9 cellular contexts compared by ENCODE assay signal in the genomic region with DNA sequence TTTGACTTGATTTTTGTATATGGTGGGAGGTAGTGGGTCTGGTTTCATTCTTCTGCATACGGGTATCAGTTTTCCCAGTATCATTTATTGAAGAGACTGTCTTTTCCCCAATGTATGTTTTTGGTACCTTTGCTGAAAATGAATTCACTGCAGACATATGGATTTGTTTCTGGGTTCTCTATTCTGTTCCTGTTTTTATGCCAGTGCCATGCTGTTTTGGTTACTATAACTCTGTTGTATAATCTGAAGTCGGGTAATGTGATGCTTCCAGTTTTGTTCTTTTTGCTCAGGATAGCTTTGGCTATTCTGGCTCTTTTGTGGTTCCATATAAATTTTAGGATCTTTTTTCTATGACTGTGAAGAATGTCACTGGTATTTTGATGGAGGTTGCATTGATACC. TPM values are rescaled to one million over a fixed set of nuclear protein-coding genes. Genes with fewer than 3 reads are reported as not detected.
DNase-seq lines count a peak whose midpoint lies in the region; ATAC-seq, FAIRE-seq and TF ChIP-seq lines count a peak whose summit lies in the region.
"Had no signal": no experiment of that assay in that cellular context is flagged by ENCODE, and none has a peak within 500 bp of the region (broad histone marks: within the 10 kb centered on the region; RNA-seq: fewer than 3 reads in every experiment).

No MANE protein-coding gene starts in this region.

- DNase-seq in T-helper 2 cell treated with Interferon-gamma antibody and Interleukin-4, amounts not matched to agents 5 μg/mL and 100 μg/mL, for 36 hours (ENCODE audit: low spot score): no peak
- no peak for DNase-seq in T-helper 2 cell
- DNase-seq in keratinocyte (ENCODE audit: low read depth, low spot score): no peak
- no peak for DNase-seq in RWPE1 (ENCODE audit: low spot score)
- DNase-seq in NCI-H774 (lab: John Stamatoyannopoulos, UW): no peak

- H3K27ac Mint-ChIP-seq in T-helper 2 cell treated with Interferon-gamma antibody and Interleukin-4, amounts not matched to agents 5 μg/mL and 100 μg/mL, for 36 hours: peak overlapping the region; percentile 100
- peak overlapping the region; percentile 99 for H3K27ac Mint-ChIP-seq in activated T-helper 17 cell treated with anti-CD3 and anti-CD28 coated beads, Interleukin-2, amount 50 U/mL, for 72 hours

- H3K36me3 Mint-ChIP-seq in T-helper 2 cell treated with Interferon-gamma antibody and Interleukin-4, amounts not matched to agents 5 μg/mL and 100 μg/mL, for 36 hours (ENCODE audit: low read depth): peaks cover 28% of the 10 kb centered on the region
- H3K36me3 Mint-ChIP-seq in activated T-helper 17 cell treated with anti-CD3 and anti-CD28 coated beads, Interleukin-2, amount 50 U/mL, for 72 hours (ENCODE audit: low read depth): peaks cover 55% of the 10 kb centered on the region

- peak overlapping the region; percentile 97 for H3K9ac ChIP-seq in keratinocyte (ENCODE audit: control insufficient read depth, extremely low read depth, insufficient read depth, low read length)
- peak overlapping the region in 4 of 5 donors; percentile 94 to 100 (median 98) for H3K9ac ChIP-seq in subcutaneous abdominal adipose tissue (ENCODE audit: low read length in 5 of 5)

- FAIRE-seq in keratinocyte (lab: Jason Lieb, UNC): no peak
- FAIRE-seq: RCC 7860 had no signal

- H3K9me3 Mint-ChIP-seq in T-helper 2 cell treated with Interferon-gamma antibody and Interleukin-4, amounts not matched to agents 5 μg/mL and 100 μg/mL, for 36 hours: no peaks in the 10 kb centered on the region
- no peaks in the 10 kb centered on the region for H3K9me3 Mint-ChIP-seq in activated T-helper 17 cell treated with anti-CD3 and anti-CD28 coated beads, Interleukin-2, amount 50 U/mL, for 72 hours

- H3K27me3 ChIP-seq in keratinocyte (ENCODE audit: control insufficient read depth, extremely low read depth, insufficient read depth, low read length) (no peaks in the 10 kb centered on the region), subcutaneous abdominal adipose tissue (ENCODE audit: control insufficient read depth in 5 of 5, insufficient read depth in 4 of 5, low read length in 5 of 5) (no peaks in the 10 kb centered on the region)

- no peaks in the 10 kb centered on the region for H3K4me1 ChIP-seq in keratinocyte (ENCODE audit: control insufficient read depth, extremely low read depth, insufficient read depth, low read length)
- H3K4me1 ChIP-seq in subcutaneous abdominal adipose tissue (ENCODE audit: control insufficient read depth in 5 of 5, insufficient read depth in 5 of 5, low read length in 5 of 5): peaks cover 3 to 34% (median 23%) of the 10 kb centered on the region in 5 donors

- H3K27ac ChIP-seq in keratinocyte (ENCODE audit: control insufficient read depth, insufficient read depth, low read length): peak overlapping the region; percentile 94
- peak overlapping the region; percentile 99 for H3K27ac ChIP-seq in subcutaneous abdominal adipose tissue (ENCODE audit: low read depth, low read length)
- H3K27ac ChIP-seq in RWPE1: no peak overlapping the region

- H3K4me3 ChIP-seq in keratinocyte (ENCODE audit: control insufficient read depth in 2 of 3, extremely low read depth in 1 of 3, insufficient read depth in 2 of 3, low read depth in 1 of 3, low read length in 3 of 3) (peak overlapping the region; percentile 89 to 98 (median 89)), subcutaneous abdominal adipose tissue (ENCODE audit: low read depth in 1 of 5, low read length in 5 of 5) (peak overlapping the region; percentile 87 to 95 (median 90))

- TF ChIP-seq CTCF in keratinocyte (optimal IDR thresholded peaks at IDR 0.05 in 1 of 3, IDR thresholded peaks at IDR 0.05 in 1 of 3, conservative IDR thresholded peaks at IDR 0.05 in 1 of 3; ENCODE audit: extremely low read depth in 1 of 3, insufficient read depth in 2 of 3, low read length in 3 of 3) (no peak), RWPE1 (conservative IDR thresholded peaks at IDR 0.05; ENCODE audit: low read depth) (no peak)

- dilution Hi-C loops in keratinocyte (cut with MboI; ENCODE audit: extremely low pct_ligation_motif_present, low sequenced_read_pairs): no loop called here

- ATAC-seq in activated T-helper 17 cell treated with anti-CD3 and anti-CD28 coated beads, Interleukin-2, amount 50 U/mL, for 72 hours (replicated peaks): no peak
- no peak for ATAC-seq in GM21360 (IDR thresholded peaks at IDR 0.05; ENCODE audit: unreplicated experiment)

- peaks cover 42% of the 10 kb centered on the region for H3K4me1 Mint-ChIP-seq in T-helper 2 cell treated with Interferon-gamma antibody and Interleukin-4, amounts not matched to agents 5 μg/mL and 100 μg/mL, for 36 hours (ENCODE audit: low read depth)
- peaks cover 37% of the 10 kb centered on the region for H3K4me1 Mint-ChIP-seq in activated T-helper 17 cell treated with anti-CD3 and anti-CD28 coated beads, Interleukin-2, amount 50 U/mL, for 72 hours

- H3K36me3 ChIP-seq in keratinocyte (ENCODE audit: control insufficient read depth in 2 of 2, extremely low read depth in 1 of 2, insufficient read depth in 2 of 2, low read length in 2 of 2) (peaks cover 3 to 4% of the 10 kb centered on the region in 2 experiments), subcutaneous abdominal adipose tissue (ENCODE audit: control insufficient read depth in 5 of 5, insufficient read depth in 5 of 5, low read length in 5 of 5) (peaks cover 9 to 18% (median 14%) of the 10 kb centered on the region in 5 donors)

- peaks cover 52% of the 10 kb centered on the region for H3K79me2 ChIP-seq in keratinocyte (ENCODE audit: control insufficient read depth, insufficient read depth, low read length)

- CTCF ChIA-PET in RWPE1 (lab: Yijun Ruan, JAX): interaction anchor here (0.6 kb wide), 1 partner anchor 70 kb away, joined by 3 read pairs; a partner anchor contains a TSS

- no peak overlapping the region for H2AFZ ChIP-seq in keratinocyte (ENCODE audit: control insufficient read depth, low read length)

- peak overlapping the region; percentile 57 for H3K4me2 ChIP-seq in keratinocyte (ENCODE audit: control insufficient read depth, extremely low read depth, insufficient read depth, low read depth, low read length)

- H3K4me3 Mint-ChIP-seq in T-helper 2 cell treated with Interferon-gamma antibody and Interleukin-4, amounts not matched to agents 5 μg/mL and 100 μg/mL, for 36 hours: peak overlapping the region; percentile 100
- peak overlapping the region; percentile 98 for H3K4me3 Mint-ChIP-seq in activated T-helper 17 cell treated with anti-CD3 and anti-CD28 coated beads, Interleukin-2, amount 50 U/mL, for 72 hours

- no peaks in the 10 kb centered on the region for H3K27me3 Mint-ChIP-seq in T-helper 2 cell treated with Interferon-gamma antibody and Interleukin-4, amounts not matched to agents 5 μg/mL and 100 μg/mL, for 36 hours (ENCODE audit: low read depth)
- H3K27me3 Mint-ChIP-seq in activated T-helper 17 cell treated with anti-CD3 and anti-CD28 coated beads, Interleukin-2, amount 50 U/mL, for 72 hours: no peaks in the 10 kb centered on the region

- no peaks in the 10 kb centered on the region for H3K9me1 ChIP-seq in keratinocyte (ENCODE audit: control insufficient read depth, extremely low read depth, insufficient read depth, low read length)

- no peaks in the 10 kb centered on the region for H4K20me1 ChIP-seq in keratinocyte (ENCODE audit: control insufficient read depth, extremely low read depth, insufficient read depth, low read length)

- POLR2A ChIA-PET in RWPE1 (lab: Yijun Ruan, JAX; ENCODE audit: low non-redundant PET): no interaction called here

- H3K9me3 ChIP-seq in keratinocyte (ENCODE audit: control insufficient read depth, low read depth, low read length): no peaks in the 10 kb centered on the region
- no peaks in the 10 kb centered on the region for H3K9me3 ChIP-seq in subcutaneous abdominal adipose tissue (ENCODE audit: control insufficient read depth in 5 of 5, low read length in 5 of 5)

RNA-seq across cellular contexts. Expression of a gene that starts 0.8 kb away (rescaled TPM):
- 10 to 100 TPM; 27.8 to 29.6 TPM for total RNA-seq in activated T-helper 17 cell treated with anti-CD3 and anti-CD28 coated beads, Interleukin-2, amount 50 U/mL, for 72 hours
- polyA plus RNA-seq in keratinocyte: 27.6 to 35.8 TPM (median 27.6 TPM) in 3 replicates
- polyA plus RNA-seq in keratinocyte (2011; ENCODE audit: low read depth): 12.8 TPM
- polyA plus RNA-seq in keratinocyte (2011; cell fraction: cytosol; rRNA removed): 14.6 and 27.6 TPM in 2 replicates
- 33.0 and 39.6 TPM in 2 replicates for polyA plus RNA-seq in keratinocyte (2011; cell fraction: nucleus; rRNA removed)
- 11.8 and 20.9 TPM in 2 replicates for polyA plus RNA-seq in keratinocyte (2012; ENCODE audit: low replicate concordance)
- polyA minus RNA-seq in keratinocyte: 19.1 to 32.2 TPM (median 19.4 TPM) in 3 replicates
- polyA minus RNA-seq in keratinocyte (2011; cell fraction: cytosol; rRNA and poly(A)+ RNA removed): 14.4 TPM
- 22.5 and 32.0 TPM in 2 replicates for polyA minus RNA-seq in keratinocyte (2011; cell fraction: nucleus; rRNA and poly(A)+ RNA removed)

RNA-seq across cellular contexts. Expression of a gene that starts 0.9 kb away (rescaled TPM):
- total RNA-seq in activated T-helper 17 cell treated with anti-CD3 and anti-CD28 coated beads, Interleukin-2, amount 50 U/mL, for 72 hours: 10 to 100 TPM; 12.6 to 20.8 TPM
- polyA plus RNA-seq in keratinocyte: 14.8 to 24.9 TPM (median 22.2 TPM) in 3 replicates
- polyA plus RNA-seq in keratinocyte (2011; ENCODE audit: low read depth): 15.0 TPM
- 18.6 and 25.2 TPM in 2 replicates for polyA plus RNA-seq in keratinocyte (2011; cell fraction: cytosol; rRNA removed)
- polyA plus RNA-seq in keratinocyte (2011; cell fraction: nucleus; rRNA removed): 21.2 and 21.9 TPM in 2 replicates
- 10.7 and 11.1 TPM in 2 replicates for polyA plus RNA-seq in keratinocyte (2012; ENCODE audit: low replicate concordance)
- polyA minus RNA-seq in keratinocyte: 11.3 to 22.0 TPM (median 20.9 TPM) in 3 replicates
- polyA minus RNA-seq in keratinocyte (2011; cell fraction: cytosol; rRNA and poly(A)+ RNA removed): 10.7 TPM
- polyA minus RNA-seq in keratinocyte (2011; cell fraction: nucleus; rRNA and poly(A)+ RNA removed): 8.1 and 16.7 TPM in 2 replicates

RNA-seq across cellular contexts. Expression of a gene that starts 56.7 kb away (rescaled TPM):
- 1 to 10 TPM in 1 of 2 donors, under 1 TPM in 1; 0.91 to 1.3 TPM for total RNA-seq in activated T-helper 17 cell treated with anti-CD3 and anti-CD28 coated beads, Interleukin-2, amount 50 U/mL, for 72 hours
- polyA plus RNA-seq in keratinocyte: 1.3 to 2.4 TPM (median 1.6 TPM) in 3 replicates
- 0.89 TPM for polyA plus RNA-seq in keratinocyte (2011; ENCODE audit: low read depth)
- polyA plus RNA-seq in keratinocyte (2011; cell fraction: cytosol; rRNA removed): 1.2 and 2.2 TPM in 2 replicates
- polyA plus RNA-seq in keratinocyte (2011; cell fraction: nucleus; rRNA removed): 2.5 and 2.8 TPM in 2 replicates
- polyA plus RNA-seq in keratinocyte (2012; ENCODE audit: low replicate concordance): 1.0 and 1.4 TPM in 2 replicates
- polyA minus RNA-seq in keratinocyte: 0.52 to 1.4 TPM (median 0.53 TPM) in 3 replicates
- polyA minus RNA-seq in keratinocyte (2011; cell fraction: cytosol; rRNA and poly(A)+ RNA removed): not detected
- polyA minus RNA-seq in keratinocyte (2011; cell fraction: nucleus; rRNA and poly(A)+ RNA removed): not detected in 2 replicates
